ENCODE assay signal across 30 cellular contexts in genomic region chr6:10599046-10599445, GRCh38.
"Had no signal": no experiment of that assay in that cellular context is flagged by ENCODE, and none has a peak within 500 bp of the region (broad histone marks: within the 10 kb centered on the region; RNA-seq: fewer than 3 reads in every experiment).

No MANE protein-coding gene starts in this region.

- H3K27ac ChIP-seq: ascending aorta, brain microvascular endothelial cell, right atrium auricular region, stomach, suprapubic skin, tibial artery, VCaP had no signal

- H3K4me1 ChIP-seq: ascending aorta, right atrium auricular region, suprapubic skin, tibial artery had no signal

- H3K4me2 ChIP-seq: smooth muscle cell had no signal

- H3K36me3 Mint-ChIP-seq: activated CD4-positive, alpha-beta memory T cell treated with anti-CD3 and anti-CD28 coated beads for 36 hours; activated naive CD8-positive, alpha-beta T cell treated with anti-CD3 and anti-CD28 coated beads for 36 hours; naive thymus-derived CD4-positive, alpha-beta T cell had no signal

- H3K36me3 ChIP-seq: ascending aorta, brain microvascular endothelial cell, right atrium auricular region, stomach, suprapubic skin, tibial artery had no signal

- H3K27ac Mint-ChIP-seq: activated CD4-positive, alpha-beta memory T cell treated with anti-CD3 and anti-CD28 coated beads for 36 hours; activated naive CD4-positive, alpha-beta T cell treated with anti-CD3 and anti-CD28 coated beads for 36 hours; activated naive CD8-positive, alpha-beta T cell treated with anti-CD3 and anti-CD28 coated beads for 36 hours; activated T-helper 1 cell treated with anti-CD3 and anti-CD28 coated beads, Interleukin-12 subunit alpha, Interleukin-12 subunit beta, Interleukin-2, Interleukin-4 antibody, amounts not matched to agents 30 ng/mL and 10 ng/mL and 1 ng/mL, durations not matched to agents 14 hours and 24 hours and 36 hours; naive thymus-derived CD4-positive, alpha-beta T cell; stimulated activated naive B cell treated with anti-CD40 and anti-IgM and Interleukin-4, amounts not matched to agents 10 μg/mL and 1 μg/mL and 100 μg/mL, for 72 hours; T-helper 1 cell treated with Interleukin-12 subunit alpha and Interleukin-12 subunit beta and Interleukin-4 antibody, amounts not matched to agents 30 μg/mL and 1 μg/mL, for 36 hours had no signal

- H3K27me3 ChIP-seq: ascending aorta, brain microvascular endothelial cell, right atrium auricular region, stomach, suprapubic skin, tibial artery had no signal

- DNase-seq: activated CD4-positive, alpha-beta memory T cell treated with anti-CD3 and anti-CD28 coated beads for 36 hours; activated CD4-positive, alpha-beta T cell treated with anti-CD3 and anti-CD28 coated beads for 48 hours; activated CD8-positive, alpha-beta memory T cell treated with anti-CD3 and anti-CD28 coated beads, Interleukin-2, amount 50 U/mL, for 4 hours; activated effector memory CD4-positive, alpha-beta T cell treated with anti-CD3 and anti-CD28 coated beads, Interleukin-2, amount 50 U/mL, for 16 hours; activated naive CD4-positive, alpha-beta T cell treated with anti-CD3 and anti-CD28 coated beads for 36 hours; activated naive CD8-positive, alpha-beta T cell treated with anti-CD3 and anti-CD28 coated beads for 36 hours; activated T-cell treated with anti-CD3 and anti-CD28 coated beads, Interleukin-2, amount 50 U/mL, for 1 hour; brain microvascular endothelial cell; central memory CD4-positive, alpha-beta T cell; foreskin fibroblast; islet precursor cell; mammary epithelial cell; midbrain; naive thymus-derived CD4-positive, alpha-beta T cell; occipital lobe; stimulated activated CD4-positive, alpha-beta T cell treated with anti-CD3 and anti-CD28 coated beads, Interleukin-1b, Interleukin-23, amount 100 ng/mL, for 48 hours; stimulated activated naive B cell treated with anti-CD40 and anti-IgM and Interleukin-4, amounts not matched to agents 10 μg/mL and 1 μg/mL and 100 μg/mL, for 72 hours; stomach; T-helper 9 cell; tibial artery had no signal

- H3K27me3 Mint-ChIP-seq: activated CD4-positive, alpha-beta memory T cell treated with anti-CD3 and anti-CD28 coated beads for 36 hours; activated naive CD8-positive, alpha-beta T cell treated with anti-CD3 and anti-CD28 coated beads for 36 hours; naive thymus-derived CD4-positive, alpha-beta T cell; stimulated activated naive B cell treated with anti-CD40 and anti-IgM and Interleukin-4, amounts not matched to agents 10 μg/mL and 1 μg/mL and 100 μg/mL, for 72 hours had no signal

- ATAC-seq: activated CD4-positive, CD25-positive, alpha-beta regulatory T cell treated with anti-CD3 and anti-CD28 coated beads, Interleukin-2, amount 50 U/mL, for 24 hours; esophagus mucosa; stimulated activated naive B cell treated with anti-CD40 and anti-IgM and Interleukin-4, amounts not matched to agents 10 μg/mL and 1 μg/mL and 100 μg/mL, for 72 hours had no signal

- H3K4me3 Mint-ChIP-seq: activated CD4-positive, alpha-beta memory T cell treated with anti-CD3 and anti-CD28 coated beads for 36 hours; activated naive CD4-positive, alpha-beta T cell treated with anti-CD3 and anti-CD28 coated beads for 36 hours; activated naive CD8-positive, alpha-beta T cell treated with anti-CD3 and anti-CD28 coated beads for 36 hours; activated T-helper 1 cell treated with anti-CD3 and anti-CD28 coated beads, Interleukin-12 subunit alpha, Interleukin-12 subunit beta, Interleukin-2, Interleukin-4 antibody, amounts not matched to agents 30 ng/mL and 10 ng/mL and 1 ng/mL, durations not matched to agents 14 hours and 24 hours and 36 hours; endodermal cell; naive thymus-derived CD4-positive, alpha-beta T cell; stimulated activated naive B cell treated with anti-CD40 and anti-IgM and Interleukin-4, amounts not matched to agents 10 μg/mL and 1 μg/mL and 100 μg/mL, for 72 hours; T-helper 1 cell treated with Interleukin-12 subunit alpha and Interleukin-12 subunit beta and Interleukin-4 antibody, amounts not matched to agents 30 μg/mL and 1 μg/mL, for 36 hours had no signal

- H3K9me3 Mint-ChIP-seq: activated CD4-positive, alpha-beta memory T cell treated with anti-CD3 and anti-CD28 coated beads for 36 hours; activated naive CD4-positive, alpha-beta T cell treated with anti-CD3 and anti-CD28 coated beads for 36 hours; activated naive CD8-positive, alpha-beta T cell treated with anti-CD3 and anti-CD28 coated beads for 36 hours; activated T-helper 1 cell treated with anti-CD3 and anti-CD28 coated beads, Interleukin-12 subunit alpha, Interleukin-12 subunit beta, Interleukin-2, Interleukin-4 antibody, amounts not matched to agents 30 ng/mL and 10 ng/mL and 1 ng/mL, durations not matched to agents 14 hours and 24 hours and 36 hours; endodermal cell; stimulated activated naive B cell treated with anti-CD40 and anti-IgM and Interleukin-4, amounts not matched to agents 10 μg/mL and 1 μg/mL and 100 μg/mL, for 72 hours; T-helper 1 cell treated with Interleukin-12 subunit alpha and Interleukin-12 subunit beta and Interleukin-4 antibody, amounts not matched to agents 30 μg/mL and 1 μg/mL, for 36 hours had no signal

- H3K9me3 ChIP-seq: ascending aorta, right atrium auricular region, stomach, suprapubic skin, tibial artery had no signal

- H3K4me3 ChIP-seq: ascending aorta, right atrium auricular region, smooth muscle cell, stomach, suprapubic skin, tibial artery had no signal
